ENCODE assay signal across 4 cellular contexts in genomic region chr2:25066455-25066854, GRCh38.
TF ChIP-seq lines count a peak whose summit lies in the region.

No MANE protein-coding gene starts in this region.

TF ChIP-seq in SK-N-SH treated with all-trans-retinoic acid at 6 μM for 48 hours, 23 proteins besides CTCF, POLR2A, EP300 and RAD21:
- TF ChIP-seq ZNF565 (CRISPR knock-in tag; conservative IDR thresholded peaks at IDR 0.05; ENCODE audit: low read depth) (peak; percentile 96), GLIS3 (CRISPR knock-in tag; IDR thresholded peaks at IDR 0.05) (no peak)
TF ChIP-seq in SK-N-SH treated with all-trans-retinoic acid at 6 μM for 48 hours: peak in this region for 1.

TF ChIP-seq in SK-N-SH, 30 proteins besides CTCF, POLR2A, EP300 and RAD21:
- TF ChIP-seq SIN3A (IDR thresholded peaks at IDR 0.05; ENCODE audit: borderline replicate concordance, low read depth, low read length) (no peak), NFIC (IDR thresholded peaks at IDR 0.05; ENCODE audit: borderline replicate concordance) (no peak), JUND (IDR thresholded peaks at IDR 0.05) (no peak), EZH2phosphoT487 (IDR thresholded peaks at IDR 0.05; ENCODE audit: borderline replicate concordance, low read depth) (no peak), ELF1 (IDR thresholded peaks at IDR 0.05) (no peak), ZBTB33 (IDR thresholded peaks at IDR 0.05; ENCODE audit: borderline replicate concordance, low read depth) (no peak), POLR2AphosphoS5 (IDR thresholded peaks at IDR 0.05; ENCODE audit: low read depth, low read length) (no peak), FOXM1 (IDR thresholded peaks at IDR 0.05; ENCODE audit: low read depth) (no peak), USF1 (IDR thresholded peaks at IDR 0.05; ENCODE audit: borderline replicate concordance, low read depth) (no peak), FOXJ3 (CRISPR knock-in tag; IDR thresholded peaks at IDR 0.05) (no peak), FOSL2 (IDR thresholded peaks at IDR 0.05; ENCODE audit: borderline replicate concordance, low read depth) (no peak), MXI1 (IDR thresholded peaks at IDR 0.05; ENCODE audit: low read depth, low read length) (no peak), TCF12 (IDR thresholded peaks at IDR 0.05) (no peak), RXRA (IDR thresholded peaks at IDR 0.05; ENCODE audit: borderline replicate concordance, low read depth) (no peak), CHD2 (IDR thresholded peaks at IDR 0.05; ENCODE audit: low read length, partially characterized antibody) (no peak)

TF ChIP-seq in GM12878, 131 proteins besides CTCF, POLR2A, EP300 and RAD21:
- no peak for TF ChIP-seq IRF3 (IDR thresholded peaks at IDR 0.05)
- TF ChIP-seq YY1 (IDR thresholded peaks at IDR 0.05; ENCODE audit: low read depth, low read length) = peak; percentile 78
- no peak for TF ChIP-seq SMAD5 (IDR thresholded peaks at IDR 0.05; ENCODE audit: low read depth)

TF ChIP-seq in H1, 55 proteins besides CTCF, POLR2A, EP300 and RAD21:
- no peak for TF ChIP-seq JUN (IDR thresholded peaks at IDR 0.05; ENCODE audit: low read depth, low read length)
- TF ChIP-seq EZH2 (IDR thresholded peaks at IDR 0.05; ENCODE audit: low read depth, low read length, severe bottlenecking) = no peak
- no peak for TF ChIP-seq CHD7 (IDR thresholded peaks at IDR 0.05; ENCODE audit: insufficient replicate concordance, low read length)
- TF ChIP-seq YY1 (IDR thresholded peaks at IDR 0.05; ENCODE audit: low read depth, low read length) = peak; percentile 60
- no peak for TF ChIP-seq ZNF274 (IDR thresholded peaks at IDR 0.05; ENCODE audit: borderline replicate concordance, extremely low read depth, low read length)
